2 cellular contexts compared by ENCODE assay signal in the genomic region with DNA sequence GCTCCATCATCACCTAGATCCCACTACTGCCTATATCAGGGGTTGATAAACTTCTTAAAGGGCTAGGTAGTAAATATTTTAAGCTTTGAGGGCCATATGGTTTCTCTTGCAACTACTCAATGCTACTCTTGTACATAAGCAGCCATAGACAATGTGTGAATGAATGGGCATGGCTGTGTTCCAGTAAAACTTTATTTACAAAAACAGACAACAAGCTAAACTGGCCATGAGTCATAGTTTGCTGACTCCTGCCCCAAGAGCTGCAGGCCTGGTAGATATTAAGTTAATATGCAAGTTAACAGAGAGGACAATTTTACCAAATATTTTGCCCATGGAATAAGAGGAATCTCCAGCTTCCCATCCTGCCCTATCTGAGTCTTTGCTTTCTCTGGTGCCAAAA.
TF ChIP-seq lines count a peak whose summit lies in the region.

No MANE protein-coding gene starts in this region.

TF ChIP-seq in HepG2, 621 proteins besides CTCF, POLR2A, EP300 and RAD21:
- TF ChIP-seq RNF2 (conservative IDR thresholded peaks at IDR 0.05; ENCODE audit: low read depth) (no peak), BRCA1 (CRISPR knock-in tag; IDR thresholded peaks at IDR 0.05) (no peak), FOXO1 (CRISPR knock-in tag; IDR thresholded peaks at IDR 0.05) (no peak), RBFOX2 (IDR thresholded peaks at IDR 0.05; ENCODE audit: low read depth, low read length) (no peak), HES4 (CRISPR knock-in tag; IDR thresholded peaks at IDR 0.05; ENCODE audit: borderline replicate concordance) (no peak), FOSL2 (CRISPR knock-in tag; IDR thresholded peaks at IDR 0.05) (peak; percentile 73), SCMH1 (CRISPR knock-in tag; IDR thresholded peaks at IDR 0.05; ENCODE audit: borderline replicate concordance) (no peak), CREM (IDR thresholded peaks at IDR 0.05) (no peak), CREM (CRISPR knock-in tag; IDR thresholded peaks at IDR 0.05) (no peak), POLR2AphosphoS5 (IDR thresholded peaks at IDR 0.05; ENCODE audit: low read depth, low read length) (no peak), ZNF570 (CRISPR knock-in tag; IDR thresholded peaks at IDR 0.05; ENCODE audit: borderline replicate concordance) (no peak)
- TF ChIP-seq, protein P1, sequence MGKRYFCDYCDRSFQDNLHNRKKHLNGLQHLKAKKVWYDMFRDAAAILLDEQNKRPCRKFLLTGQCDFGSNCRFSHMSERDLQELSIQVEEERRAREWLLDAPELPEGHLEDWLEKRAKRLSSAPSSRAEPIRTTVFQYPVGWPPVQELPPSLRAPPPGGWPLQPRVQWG (CRISPR knock-in tag; IDR thresholded peaks at IDR 0.05; ENCODE audit: borderline replicate concordance, low read depth) = no peak
- TF ChIP-seq, protein P2, sequence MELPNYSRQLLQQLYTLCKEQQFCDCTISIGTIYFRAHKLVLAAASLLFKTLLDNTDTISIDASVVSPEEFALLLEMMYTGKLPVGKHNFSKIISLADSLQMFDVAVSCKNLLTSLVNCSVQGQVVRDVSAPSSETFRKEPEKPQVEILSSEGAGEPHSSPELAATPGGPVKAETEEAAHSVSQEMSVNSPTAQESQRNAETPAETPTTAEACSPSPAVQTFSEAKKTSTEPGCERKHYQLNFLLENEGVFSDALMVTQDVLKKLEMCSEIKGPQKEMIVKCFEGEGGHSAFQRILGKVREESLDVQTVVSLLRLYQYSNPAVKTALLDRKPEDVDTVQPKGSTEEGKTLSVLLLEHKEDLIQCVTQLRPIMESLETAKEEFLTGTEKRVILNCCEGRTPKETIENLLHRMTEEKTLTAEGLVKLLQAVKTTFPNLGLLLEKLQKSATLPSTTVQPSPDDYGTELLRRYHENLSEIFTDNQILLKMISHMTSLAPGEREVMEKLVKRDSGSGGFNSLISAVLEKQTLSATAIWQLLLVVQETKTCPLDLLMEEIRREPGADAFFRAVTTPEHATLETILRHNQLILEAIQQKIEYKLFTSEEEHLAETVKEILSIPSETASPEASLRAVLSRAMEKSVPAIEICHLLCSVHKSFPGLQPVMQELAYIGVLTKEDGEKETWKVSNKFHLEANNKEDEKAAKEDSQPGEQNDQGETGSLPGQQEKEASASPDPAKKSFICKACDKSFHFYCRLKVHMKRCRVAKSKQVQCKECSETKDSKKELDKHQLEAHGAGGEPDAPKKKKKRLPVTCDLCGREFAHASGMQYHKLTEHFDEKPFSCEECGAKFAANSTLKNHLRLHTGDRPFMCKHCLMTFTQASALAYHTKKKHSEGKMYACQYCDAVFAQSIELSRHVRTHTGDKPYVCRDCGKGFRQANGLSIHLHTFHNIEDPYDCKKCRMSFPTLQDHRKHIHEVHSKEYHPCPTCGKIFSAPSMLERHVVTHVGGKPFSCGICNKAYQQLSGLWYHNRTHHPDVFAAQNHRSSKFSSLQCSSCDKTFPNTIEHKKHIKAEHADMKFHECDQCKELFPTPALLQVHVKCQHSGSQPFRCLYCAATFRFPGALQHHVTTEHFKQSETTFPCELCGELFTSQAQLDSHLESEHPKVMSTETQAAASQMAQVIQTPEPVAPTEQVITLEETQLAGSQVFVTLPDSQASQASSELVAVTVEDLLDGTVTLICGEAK (IDR thresholded peaks at IDR 0.05) = peak; percentile 67
- TF ChIP-seq, protein P2 (CRISPR knock-in tag; IDR thresholded peaks at IDR 0.05) = peak; percentile 94; the same call in 1 of the 2 replicates

TF ChIP-seq in GM12878, 131 proteins besides CTCF, POLR2A, EP300 and RAD21:
- TF ChIP-seq, protein P2 (IDR thresholded peaks at IDR 0.05; ENCODE audit: borderline replicate concordance) = peak; percentile 72
- TF ChIP-seq RELA (IDR thresholded peaks at IDR 0.05; ENCODE audit: borderline replicate concordance, partially characterized antibody) = no peak
